Comparison of ENCODE assay signal across 24 cellular contexts in the genomic region with DNA sequence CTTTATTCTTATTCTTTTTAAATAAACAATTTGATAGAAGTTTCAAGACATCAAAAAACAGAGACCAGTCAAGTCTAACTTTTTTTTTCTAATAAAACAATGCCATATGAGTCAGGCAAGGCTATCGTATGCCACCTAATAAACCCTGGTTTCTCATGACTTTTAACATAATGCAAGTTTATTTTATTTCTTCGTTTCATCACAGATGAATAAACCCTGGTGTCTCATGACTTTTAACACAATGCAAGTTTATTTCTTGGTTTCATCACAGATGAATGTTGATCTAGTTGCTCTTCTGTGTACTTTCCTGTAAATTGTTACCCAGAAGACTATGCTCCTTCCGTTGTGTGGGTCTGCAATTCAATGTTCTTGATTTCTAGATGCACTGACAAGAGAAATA.
"Had no signal": no experiment of that assay in that cellular context is flagged by ENCODE, and none has a peak within 500 bp of the region (broad histone marks: within the 10 kb centered on the region; RNA-seq: fewer than 3 reads in every experiment).

No MANE protein-coding gene starts in this region.

- DNase-seq: nephron progenitor cell; nucleus accumbens; pancreas; right cardiac atrium; right lobe of liver; sigmoid colon; small intestine; stimulated activated CD4-positive, alpha-beta T cell treated with anti-CD3 and anti-CD28 coated beads, Interleukin-15, amount 100 ng/mL, for 24 hours; stimulated activated CD4-positive, alpha-beta T cell treated with anti-CD3 and anti-CD28 coated beads, Interleukin-2, amount 100 ng/mL, for 24 hours; stimulated activated CD4-positive, alpha-beta T cell treated with anti-CD3 and anti-CD28 coated beads, Interleukin-2, amount 100 ng/mL, for 48 hours; stimulated activated CD4-positive, alpha-beta T cell treated with anti-CD3 and anti-CD28 coated beads, Interleukin-4, amount 100 ng/mL, for 24 hours; stimulated activated naive B cell treated with anti-CD40 and anti-IgM and Interleukin-4, amounts not matched to agents 10 μg/mL and 1 μg/mL and 100 μg/mL, for 72 hours; stimulated activated naive CD4-positive, alpha-beta T cell treated with Interleukin-2 at 50 U/mL for 16 hours; stomach; thyroid gland; trophoblast cell; upper lobe of left lung had no signal

- H3K36me3 ChIP-seq: neutrophil, pancreas, prostate gland, right lobe of liver, sigmoid colon, stomach, thoracic aorta, thyroid gland, tibial nerve, upper lobe of left lung, vagina had no signal

- ATAC-seq: natural killer cell treated with Interleukin-12 subunit alpha and Interleukin-12 subunit beta and Interleukin-15 and Interleukin-18, amount 100 ng/mL, for 72 hours; pancreas; right cardiac atrium; right lobe of liver; stimulated activated effector memory CD8-positive, alpha-beta T cell treated with anti-CD3 and anti-CD28 coated beads, Interleukin-12 subunit alpha, Interleukin-12 subunit beta, amount 100 ng/mL, for 72 hours; stimulated activated naive B cell treated with anti-CD40 and anti-IgM and Interleukin-4, amounts not matched to agents 10 μg/mL and 1 μg/mL and 100 μg/mL, for 72 hours had no signal

- H3K9me3 ChIP-seq: neutrophil, pancreas, prostate gland, right lobe of liver, sigmoid colon, stomach, thoracic aorta, thyroid gland, tibial nerve, upper lobe of left lung, vagina had no signal

- H3K27me3 ChIP-seq: neutrophil, pancreas, right lobe of liver, sigmoid colon, stomach, thyroid gland, tibial nerve, upper lobe of left lung, vagina had no signal

- H3K4me1 ChIP-seq: pancreas, prostate gland, right lobe of liver, sigmoid colon, stomach, thyroid gland, tibial nerve, upper lobe of left lung, vagina had no signal

- H3K4me3 ChIP-seq: pancreas, prostate gland, right lobe of liver, sigmoid colon, stomach, thoracic aorta, thyroid gland, tibial nerve, upper lobe of left lung, vagina had no signal

- H3K27ac ChIP-seq: neutrophil, pancreas, prostate gland, right lobe of liver, sigmoid colon, stomach, thoracic aorta, thyroid gland, tibial nerve, upper lobe of left lung, vagina had no signal
